ENCODE assay signal across 19 cellular contexts in genomic region chr5:130759061-130759460, GRCh38.
"Had no signal": no experiment of that assay in that cellular context is flagged by ENCODE, and none has a peak within 500 bp of the region (broad histone marks: within the 10 kb centered on the region; RNA-seq: fewer than 3 reads in every experiment).

No MANE protein-coding gene starts in this region.

- H3K27me3 ChIP-seq: foreskin keratinocyte, transverse colon had no signal

- H3K27me3 Mint-ChIP-seq: dendritic cell treated with granulocyte-macrophage colony-stimulating factor and Interleukin-4, amounts not matched to agents 40 ng/mL and 50 ng/mL, for 4 days; effector memory CD8-positive, alpha-beta T cell; naive B cell; stimulated activated naive B cell treated with anti-CD40 and anti-IgM and Interleukin-4, amounts not matched to agents 10 μg/mL and 1 μg/mL and 100 μg/mL, for 72 hours; stimulated activated naive CD8-positive, alpha-beta T cell treated with anti-CD3 and anti-CD28 coated beads, Interleukin-15, amount 100 ng/mL, for 72 hours had no signal

- H3K9me3 ChIP-seq: psoas muscle, thoracic aorta, transverse colon had no signal

- H3K27ac Mint-ChIP-seq: dendritic cell treated with granulocyte-macrophage colony-stimulating factor and Interleukin-4, amounts not matched to agents 40 ng/mL and 50 ng/mL, for 4 days; effector memory CD8-positive, alpha-beta T cell; naive B cell; nephron; stimulated activated naive B cell treated with anti-CD40 and anti-IgM and Interleukin-4, amounts not matched to agents 10 μg/mL and 1 μg/mL and 100 μg/mL, for 72 hours; stimulated activated naive CD8-positive, alpha-beta T cell treated with anti-CD3 and anti-CD28 coated beads, Interleukin-15, amount 100 ng/mL, for 72 hours had no signal

- H3K4me1 ChIP-seq: foreskin keratinocyte, psoas muscle, transverse colon had no signal

- H3K27ac ChIP-seq: foreskin keratinocyte, psoas muscle, thoracic aorta, transverse colon had no signal

- DNase-seq: effector memory CD8-positive, alpha-beta T cell; foreskin keratinocyte; kidney; left cardiac atrium; left ventricle myocardium superior; mesenchymal stem cell; naive B cell; psoas muscle; retina; stimulated activated CD4-positive, alpha-beta T cell treated with anti-CD3 and anti-CD28 coated beads, Interleukin-2, amount 100 ng/mL, for 24 hours; stimulated activated CD4-positive, alpha-beta T cell treated with anti-CD3 and anti-CD28 coated beads, Interleukin-4, amount 100 ng/mL, for 4 hours; stimulated activated naive B cell treated with anti-CD40 and anti-IgM and Interleukin-4, amounts not matched to agents 10 μg/mL and 1 μg/mL and 100 μg/mL, for 72 hours; stimulated activated naive CD8-positive, alpha-beta T cell treated with anti-CD3 and anti-CD28 coated beads, Interleukin-15, amount 100 ng/mL, for 72 hours; transverse colon had no signal

- H3K36me3 ChIP-seq: thoracic aorta, transverse colon had no signal

- H3K4me1 Mint-ChIP-seq: naive B cell; stimulated activated naive B cell treated with anti-CD40 and anti-IgM and Interleukin-4, amounts not matched to agents 10 μg/mL and 1 μg/mL and 100 μg/mL, for 72 hours; stimulated activated naive CD8-positive, alpha-beta T cell treated with anti-CD3 and anti-CD28 coated beads, Interleukin-15, amount 100 ng/mL, for 72 hours had no signal

- H3K4me3 ChIP-seq: lung, psoas muscle, thoracic aorta, transverse colon had no signal

- H3K4me3 Mint-ChIP-seq: dendritic cell treated with granulocyte-macrophage colony-stimulating factor and Interleukin-4, amounts not matched to agents 40 ng/mL and 50 ng/mL, for 4 days; effector memory CD8-positive, alpha-beta T cell; naive B cell; nephron; stimulated activated naive B cell treated with anti-CD40 and anti-IgM and Interleukin-4, amounts not matched to agents 10 μg/mL and 1 μg/mL and 100 μg/mL, for 72 hours; stimulated activated naive CD8-positive, alpha-beta T cell treated with anti-CD3 and anti-CD28 coated beads, Interleukin-15, amount 100 ng/mL, for 72 hours had no signal

- H3K36me3 Mint-ChIP-seq: naive B cell; stimulated activated naive B cell treated with anti-CD40 and anti-IgM and Interleukin-4, amounts not matched to agents 10 μg/mL and 1 μg/mL and 100 μg/mL, for 72 hours had no signal

- ATAC-seq: effector memory CD8-positive, alpha-beta T cell; foreskin keratinocyte; left cardiac atrium; left ventricle myocardium superior; psoas muscle; sciatic nerve; stimulated activated naive B cell treated with anti-CD40 and anti-IgM and Interleukin-4, amounts not matched to agents 10 μg/mL and 1 μg/mL and 100 μg/mL, for 72 hours; stimulated activated naive CD8-positive, alpha-beta T cell treated with anti-CD3 and anti-CD28 coated beads, Interleukin-15, amount 100 ng/mL, for 72 hours had no signal

- H3K9me3 Mint-ChIP-seq: effector memory CD8-positive, alpha-beta T cell; nephron; stimulated activated naive B cell treated with anti-CD40 and anti-IgM and Interleukin-4, amounts not matched to agents 10 μg/mL and 1 μg/mL and 100 μg/mL, for 72 hours; stimulated activated naive CD8-positive, alpha-beta T cell treated with anti-CD3 and anti-CD28 coated beads, Interleukin-15, amount 100 ng/mL, for 72 hours had no signal
